In genomic region chr16:67087803-67088202, GRCh38 we compare ENCODE assay signal across 1 cellular context.
TF ChIP-seq lines count a peak whose summit lies in the region.

No MANE protein-coding gene starts in this region.

TF ChIP-seq in SK-N-SH treated with all-trans-retinoic acid at 6 μM for 48 hours, 23 proteins besides CTCF, POLR2A, EP300 and RAD21 (continued from another document):
- TF ChIP-seq, protein P1, sequence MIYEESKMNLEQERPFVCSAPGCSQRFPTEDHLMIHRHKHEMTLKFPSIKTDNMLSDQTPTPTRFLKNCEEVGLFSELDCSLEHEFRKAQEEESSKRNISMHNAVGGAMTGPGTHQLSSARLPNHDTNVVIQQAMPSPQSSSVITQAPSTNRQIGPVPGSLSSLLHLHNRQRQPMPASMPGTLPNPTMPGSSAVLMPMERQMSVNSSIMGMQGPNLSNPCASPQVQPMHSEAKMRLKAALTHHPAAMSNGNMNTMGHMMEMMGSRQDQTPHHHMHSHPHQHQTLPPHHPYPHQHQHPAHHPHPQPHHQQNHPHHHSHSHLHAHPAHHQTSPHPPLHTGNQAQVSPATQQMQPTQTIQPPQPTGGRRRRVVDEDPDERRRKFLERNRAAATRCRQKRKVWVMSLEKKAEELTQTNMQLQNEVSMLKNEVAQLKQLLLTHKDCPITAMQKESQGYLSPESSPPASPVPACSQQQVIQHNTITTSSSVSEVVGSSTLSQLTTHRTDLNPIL (CRISPR knock-in tag; IDR thresholded peaks at IDR 0.05; ENCODE audit: low read depth), result no peak
- TF ChIP-seq BACH2 (CRISPR knock-in tag; IDR thresholded peaks at IDR 0.05; ENCODE audit: borderline replicate concordance) (no peak), ESRRG (CRISPR knock-in tag; IDR thresholded peaks at IDR 0.05) (no peak), SNAI2 (CRISPR knock-in tag; IDR thresholded peaks at IDR 0.05) (no peak), ZFP3 (CRISPR knock-in tag; IDR thresholded peaks at IDR 0.05) (no peak), ARNTL (CRISPR knock-in tag; IDR thresholded peaks at IDR 0.05; ENCODE audit: borderline replicate concordance, low read depth) (no peak), ZFP30 (CRISPR knock-in tag; IDR thresholded peaks at IDR 0.05) (no peak), RARB (CRISPR knock-in tag; IDR thresholded peaks at IDR 0.05) (no peak), GLIS3 (CRISPR knock-in tag; IDR thresholded peaks at IDR 0.05) (no peak), CSDC2 (CRISPR knock-in tag; IDR thresholded peaks at IDR 0.05) (no peak), ZNF8 (CRISPR knock-in tag; IDR thresholded peaks at IDR 0.05) (no peak), TCF4 (CRISPR knock-in tag; IDR thresholded peaks at IDR 0.05; ENCODE audit: borderline replicate concordance) (peak; percentile 62), PPARA (CRISPR knock-in tag; IDR thresholded peaks at IDR 0.05; ENCODE audit: borderline replicate concordance) (no peak)
